1 cellular context compared by ENCODE assay signal in genomic region chr2:206614825-206615224, GRCh38.
TF ChIP-seq lines count a peak whose summit lies in the region.

No MANE protein-coding gene starts in this region.

TF ChIP-seq in K562, 482 proteins besides CTCF, POLR2A, EP300 and RAD21 (continued from another document):
- peak; percentile 95 for TF ChIP-seq NFE2 (IDR thresholded peaks at IDR 0.05; ENCODE audit: low read depth)
- no peak for TF ChIP-seq FOXO4 (CRISPR knock-in tag; IDR thresholded peaks at IDR 0.05)
- TF ChIP-seq HLTF (IDR thresholded peaks at IDR 0.05), result no peak
- no peak for TF ChIP-seq SAFB (IDR thresholded peaks at IDR 0.05; ENCODE audit: borderline replicate concordance, low read depth, low read length)
- TF ChIP-seq ZNF75A (CRISPR knock-in tag; IDR thresholded peaks at IDR 0.05), result no peak
- no peak for TF ChIP-seq HBP1 (CRISPR knock-in tag; IDR thresholded peaks at IDR 0.05)
- TF ChIP-seq ATF3 (IDR thresholded peaks at IDR 0.05), result peak; percentile 56
- no peak for TF ChIP-seq ATF3 (CRISPR knock-in tag; conservative IDR thresholded peaks at IDR 0.05)
- TF ChIP-seq ZNF407 (IDR thresholded peaks at IDR 0.05; ENCODE audit: low read depth), result peak; percentile 88
- peak; percentile 86 for TF ChIP-seq ZNF316 (IDR thresholded peaks at IDR 0.05)
- TF ChIP-seq HDAC8 (tag; IDR thresholded peaks at IDR 0.05), result no peak
- no peak for TF ChIP-seq ZNF639 (CRISPR knock-in tag; conservative IDR thresholded peaks at IDR 0.05 in 1 of 2, IDR thresholded peaks at IDR 0.05 in 1 of 2)
- TF ChIP-seq DACH1 (IDR thresholded peaks at IDR 0.05; ENCODE audit: partially characterized antibody), result no peak
- no peak for TF ChIP-seq ATF1 (CRISPR knock-in tag; IDR thresholded peaks at IDR 0.05)
- TF ChIP-seq ATF1 (tag; IDR thresholded peaks at IDR 0.05), result peak; percentile 34; the same call in 1 of the 2 replicates
- TF ChIP-seq JUND (IDR thresholded peaks at IDR 0.05; ENCODE audit: borderline replicate concordance, low read depth, low read length), result peak; percentile 69
- peak; percentile 60; the same call in 2 of the 3 replicates for TF ChIP-seq JUND (tag; IDR thresholded peaks at IDR 0.05; ENCODE audit: borderline replicate concordance, low read depth, low read length)
- no peak for TF ChIP-seq ZNF318 (IDR thresholded peaks at IDR 0.05; ENCODE audit: borderline replicate concordance in 1 of 2, low read depth in 1 of 2)
- no peak for TF ChIP-seq ZFP36 (IDR thresholded peaks at IDR 0.05; ENCODE audit: low read depth, low read length, partially characterized antibody)
- peak; percentile 41; the same call in 1 of the 2 replicates for TF ChIP-seq NFE2L1 (tag; IDR thresholded peaks at IDR 0.05; ENCODE audit: borderline replicate concordance, low read depth)
- TF ChIP-seq ATF7 (IDR thresholded peaks at IDR 0.05), result peak; percentile 22; the same call in 1 of the 2 replicates
- TF ChIP-seq SMARCA4 (IDR thresholded peaks at IDR 0.05), result peak; percentile 37; the same call in 1 of the 2 replicates
- peak; percentile 60 for TF ChIP-seq FOSL1 (tag; conservative IDR thresholded peaks at IDR 0.05)
- TF ChIP-seq WHSC1 (IDR thresholded peaks at IDR 0.05; ENCODE audit: low read length), result no peak
- TF ChIP-seq CREM (IDR thresholded peaks at IDR 0.05; ENCODE audit: low read depth), result peak; percentile 65
- no peak for TF ChIP-seq NFYB (IDR thresholded peaks at IDR 0.05; ENCODE audit: extremely low read depth, insufficient read length)
- peak; percentile 41; the same call in 1 of the 2 replicates for TF ChIP-seq DPF2 (IDR thresholded peaks at IDR 0.05)
- TF ChIP-seq ARID4B (CRISPR knock-in tag; IDR thresholded peaks at IDR 0.05), result no peak
